7 cellular contexts compared by ENCODE assay signal in the genomic region with DNA sequence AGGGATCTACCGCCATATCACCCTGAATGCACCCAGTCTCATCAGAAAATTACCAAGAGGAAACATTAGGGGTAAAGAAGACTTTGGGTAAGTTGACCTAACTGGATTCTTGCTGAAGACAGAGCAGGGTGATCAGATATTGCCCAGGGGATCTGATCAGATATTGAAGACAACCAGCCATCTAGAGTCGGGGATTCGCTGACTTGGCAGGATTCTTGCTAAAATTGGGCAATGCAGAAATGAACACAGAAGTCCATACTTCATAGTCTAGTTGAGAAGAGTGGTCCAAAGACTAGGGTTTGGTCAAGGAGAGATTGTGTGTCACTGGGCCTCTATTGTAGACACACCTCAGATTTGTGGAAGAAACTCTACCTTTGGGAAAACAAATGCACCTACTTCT.
"Had no signal": no experiment of that assay in that cellular context is flagged by ENCODE, and none has a peak within 500 bp of the region (broad histone marks: within the 10 kb centered on the region; RNA-seq: fewer than 3 reads in every experiment).

No MANE protein-coding gene starts in this region.

- H2AFZ ChIP-seq: GM23248 had no signal

- H3K4me3 ChIP-seq: GM23248 had no signal

- H3K27ac ChIP-seq: GM23248, HL-60 had no signal

- FAIRE-seq: H54 had no signal

- H3K9ac ChIP-seq: GM23248 had no signal

- DNase-seq: GM23248, GOT3, H9, HCEC 1CT, KG1 had no signal
